Comparison of ENCODE assay signal across 21 cellular contexts in the genomic region with DNA sequence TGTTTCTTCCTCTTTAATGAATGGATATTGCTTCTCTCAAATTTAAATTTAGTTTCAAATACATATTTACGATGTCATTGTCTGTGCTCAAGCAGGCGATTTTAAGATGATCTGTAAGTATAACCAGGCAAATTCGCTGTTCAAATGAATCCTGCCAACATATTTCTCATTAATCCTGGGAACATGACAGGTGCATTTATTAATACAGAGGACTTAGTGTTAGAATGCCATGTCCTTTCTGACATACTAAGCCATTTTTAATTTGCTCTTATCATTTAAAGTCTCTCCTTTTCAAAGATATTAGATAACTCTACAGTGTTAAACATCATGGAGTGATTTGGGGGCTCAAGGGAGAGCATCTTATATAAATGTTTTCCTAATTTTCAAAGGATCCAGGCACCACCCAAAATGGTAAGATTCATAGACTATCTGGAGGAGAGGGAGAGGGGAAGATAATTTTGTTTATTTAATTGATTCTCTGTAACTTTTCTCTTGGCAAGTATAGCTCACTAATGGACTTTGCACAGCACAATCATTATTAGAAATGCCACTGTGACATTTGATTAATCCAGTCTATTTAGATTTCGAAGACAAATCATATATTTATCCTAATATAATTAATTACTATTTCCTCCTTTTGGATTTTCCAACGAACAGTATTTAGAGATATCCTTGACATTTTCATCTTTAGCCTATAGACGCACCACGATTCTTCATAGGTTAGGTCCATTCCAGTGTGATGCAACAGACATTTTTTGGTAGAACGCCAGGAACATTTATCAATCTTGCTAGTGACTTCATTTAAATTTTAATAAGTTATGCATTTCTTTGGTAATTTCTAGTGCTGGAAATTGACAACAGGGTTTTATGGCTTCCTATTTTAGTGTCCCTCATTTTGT.
"Had no signal": no experiment of that assay in that cellular context is flagged by ENCODE, and none has a peak within 500 bp of the region (broad histone marks: within the 10 kb centered on the region; RNA-seq: fewer than 3 reads in every experiment).

No MANE protein-coding gene starts in this region.

- H3K4me3 ChIP-seq: SJSA1, SK-N-MC had no signal

- DNase-seq: IMR-90, Karpas-422, KG1, MM.1S, NCI-H1092 treated with DMSO at 0.1 percent for 48 hours, NCI-H1436, NCI-H1930, NCI-H2081, NCI-H2107, NCI-H226, NCI-H446, NCI-H510A, NCI-H524 treated with DMSO at 0.1 percent for 48 hours, NCI-H69, NCI-H774, Right ventricle myocardium superior, RPMI8226, SIG-M5 had no signal

- FAIRE-seq: RCC 7860 had no signal

- H3K4me1 ChIP-seq: SJSA1 had no signal

- H3K9me3 ChIP-seq: SJSA1 had no signal

- H3K36me3 ChIP-seq: SJSA1 had no signal

- H3K27ac ChIP-seq: SJSA1, SK-N-MC had no signal
